1 cellular context compared by ENCODE assay signal in the genomic region with DNA sequence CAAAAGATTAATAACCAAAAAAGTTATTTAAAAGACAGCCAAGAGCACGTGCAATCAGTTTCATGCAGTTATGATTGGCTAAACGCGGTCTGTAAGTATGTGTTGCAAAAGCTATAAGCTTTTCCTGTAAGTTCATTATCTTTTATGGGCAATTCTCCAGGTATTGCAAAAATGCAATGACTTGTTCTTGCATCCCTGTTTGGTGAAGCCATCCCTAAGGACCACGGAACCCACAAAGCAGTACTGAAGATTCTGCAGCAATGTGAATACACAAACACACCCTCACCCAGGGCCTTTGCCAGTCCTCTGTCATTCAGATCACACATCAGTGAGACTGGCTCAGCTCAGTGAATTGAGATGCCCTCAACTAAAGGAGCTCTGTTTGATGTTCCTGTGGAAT.
TF ChIP-seq lines count a peak whose summit lies in the region.

No MANE protein-coding gene starts in this region.

TF ChIP-seq in WTC11, 78 proteins besides CTCF, POLR2A, EP300 and RAD21 (continued from another document):
- TF ChIP-seq, protein P1, sequence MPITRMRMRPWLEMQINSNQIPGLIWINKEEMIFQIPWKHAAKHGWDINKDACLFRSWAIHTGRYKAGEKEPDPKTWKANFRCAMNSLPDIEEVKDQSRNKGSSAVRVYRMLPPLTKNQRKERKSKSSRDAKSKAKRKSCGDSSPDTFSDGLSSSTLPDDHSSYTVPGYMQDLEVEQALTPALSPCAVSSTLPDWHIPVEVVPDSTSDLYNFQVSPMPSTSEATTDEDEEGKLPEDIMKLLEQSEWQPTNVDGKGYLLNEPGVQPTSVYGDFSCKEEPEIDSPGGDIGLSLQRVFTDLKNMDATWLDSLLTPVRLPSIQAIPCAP (CRISPR knock-in tag; IDR thresholded peaks at IDR 0.05), result no peak
- TF ChIP-seq GRHL2 (CRISPR knock-in tag; IDR thresholded peaks at IDR 0.05; ENCODE audit: insufficient replicate concordance, severe bottlenecking) (no peak), NFYB (CRISPR knock-in tag; conservative IDR thresholded peaks at IDR 0.05; ENCODE audit: low read depth) (no peak), ZNF396 (CRISPR knock-in tag; IDR thresholded peaks at IDR 0.05; ENCODE audit: borderline replicate concordance) (no peak)
